20 cellular contexts compared by ENCODE assay signal in the genomic region with DNA sequence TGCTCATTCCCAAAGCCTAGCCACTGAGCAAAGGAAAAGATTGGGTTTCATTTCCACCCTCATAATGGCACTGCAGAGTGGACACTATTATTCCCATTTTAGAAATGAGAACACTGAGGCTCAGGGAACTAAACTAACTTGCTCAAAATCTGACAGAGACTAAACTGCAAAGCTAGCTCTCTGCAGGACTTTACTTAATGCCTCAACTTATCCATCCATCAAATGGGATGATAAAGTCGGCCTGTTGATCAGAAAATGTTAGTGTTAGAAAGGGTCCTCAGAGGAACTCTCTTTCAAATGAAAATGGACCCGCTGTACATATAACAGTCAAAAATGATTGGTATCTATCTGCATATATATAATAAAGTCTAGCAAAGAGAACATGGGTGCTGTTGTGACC.
"Had no signal": no experiment of that assay in that cellular context is flagged by ENCODE, and none has a peak within 500 bp of the region (broad histone marks: within the 10 kb centered on the region; RNA-seq: fewer than 3 reads in every experiment).

No MANE protein-coding gene starts in this region.

- H3K36me3 ChIP-seq: ascending aorta, cardiac muscle cell, colonic mucosa had no signal

- FAIRE-seq: RCC 7860, TTC549 had no signal

- H3K4me3 Mint-ChIP-seq: activated CD8-positive, alpha-beta T cell treated with anti-CD3 and anti-CD28 coated beads, Interleukin-2, amount 10 ng/mL, durations not matched to agents 7 days and 5 days; central memory CD8-positive, alpha-beta T cell; T-helper 1 cell treated with Interleukin-12 subunit alpha and Interleukin-12 subunit beta and Interleukin-4 antibody, amounts not matched to agents 30 μg/mL and 1 μg/mL, for 36 hours had no signal

- H2AFZ ChIP-seq: PC-9 had no signal

- H3K27me3 ChIP-seq: ascending aorta, cardiac muscle cell, colonic mucosa had no signal

- DNase-seq: activated gamma-delta T cell, NCI-H1105, NCI-H1417 treated with DMSO at 0.1 percent for 48 hours, NCI-H446 treated with DMSO at 0.1 percent for 48 hours, PC-9, SIG-M5 had no signal

- H3K9me3 ChIP-seq: ascending aorta, colonic mucosa had no signal

- H3K4me2 ChIP-seq: PC-9 had no signal

- H3K4me1 ChIP-seq: colonic mucosa had no signal

- H3K9me3 Mint-ChIP-seq: activated CD4-positive, alpha-beta T cell treated with anti-CD3 and anti-CD28 coated beads, Interleukin-2, amount 10 ng/mL, durations not matched to agents 24 days and 14 days; activated T-cell treated with anti-CD3 and anti-CD28 coated beads, Interleukin-2, amount 50 U/mL, for 24 hours; activated T-helper 2 cell treated with anti-CD3 and anti-CD28 coated beads, Interferon-gamma antibody, Interleukin-2, Interleukin-4, amounts not matched to agents 10 μg/mL and 5 μg/mL and 100 μg/mL, durations not matched to agents 14 hours and 24 hours and 36 hours; central memory CD8-positive, alpha-beta T cell; T-helper 1 cell treated with Interleukin-12 subunit alpha and Interleukin-12 subunit beta and Interleukin-4 antibody, amounts not matched to agents 30 μg/mL and 1 μg/mL, for 36 hours had no signal

- H3K27ac Mint-ChIP-seq: activated T-helper 2 cell treated with anti-CD3 and anti-CD28 coated beads, Interferon-gamma antibody, Interleukin-2, Interleukin-4, amounts not matched to agents 10 μg/mL and 5 μg/mL and 100 μg/mL, durations not matched to agents 14 hours and 24 hours and 36 hours; T-helper 1 cell treated with Interleukin-12 subunit alpha and Interleukin-12 subunit beta and Interleukin-4 antibody, amounts not matched to agents 30 μg/mL and 1 μg/mL, for 36 hours; T-helper 2 cell treated with Interferon-gamma antibody and Interleukin-4, amounts not matched to agents 5 μg/mL and 100 μg/mL, for 36 hours had no signal

- H3K4me3 ChIP-seq: ascending aorta, cardiac muscle cell, colonic mucosa, PC-9 had no signal

- H3K4me1 Mint-ChIP-seq: central memory CD8-positive, alpha-beta T cell had no signal

- H3K27me3 Mint-ChIP-seq: activated CD4-positive, alpha-beta T cell treated with anti-CD3 and anti-CD28 coated beads, Interleukin-2, amount 10 ng/mL, durations not matched to agents 24 days and 14 days; activated naive CD4-positive, alpha-beta T cell treated with anti-CD3 and anti-CD28 coated beads, Interleukin-2, amount 50 U/mL, for 24 hours; activated T-cell treated with anti-CD3 and anti-CD28 coated beads, Interleukin-2, amount 50 U/mL, for 24 hours; central memory CD8-positive, alpha-beta T cell had no signal

- H3K27ac ChIP-seq: ascending aorta, cardiac muscle cell, colonic mucosa, PC-9, RWPE1 had no signal
